9 cellular contexts compared by ENCODE assay signal in genomic region chr19:6457958-6458694, GRCh38. TPM values are rescaled to one million over a fixed set of nuclear protein-coding genes. Genes with fewer than 3 reads are reported as not detected.
DNase-seq lines count a peak whose midpoint lies in the region; ATAC-seq and TF ChIP-seq lines count a peak whose summit lies in the region.
"Had no signal": no experiment of that assay in that cellular context is flagged by ENCODE, and none has a peak within 500 bp of the region (broad histone marks: within the 10 kb centered on the region; RNA-seq: fewer than 3 reads in every experiment).

No MANE protein-coding gene starts in this region.

- peak; percentile 30 for DNase-seq in A172 (ENCODE audit: low spot score)
- peak; percentile 72 for DNase-seq in GM10266 (ENCODE audit: extremely low spot score)
- no peak for DNase-seq in activated B cell treated with CpG ODN at 0.5 μM for 24 hours
- peak; percentile 14 for DNase-seq in iris pigment epithelial cell (ENCODE audit: low read depth)
- no peak for DNase-seq in DMS153 treated with DMSO at 0.1 percent for 48 hours (lab: John Stamatoyannopoulos, UW; ENCODE audit: unreplicated experiment)
- no peak for DNase-seq in DMS114 treated with DMSO at 0.1 percent for 48 hours (lab: John Stamatoyannopoulos, UW; ENCODE audit: unreplicated experiment)
- no peak for DNase-seq in stimulated activated CD4-positive, alpha-beta T cell treated with anti-CD3 and anti-CD28 coated beads, Interleukin-12 subunit alpha, Interleukin-12 subunit beta, amount 100 ng/mL, for 4 hours
- DNase-seq: NCI-H774 had no signal

- intact Hi-C loops in activated B cell treated with CpG ODN at 0.5 μM for 24 hours (cut with micrococcal nuclease): no loop called here

- H3K4me1 Mint-ChIP-seq in activated B cell treated with CpG ODN at 0.5 μM for 24 hours: peaks cover 30% of the 10 kb centered on the region

- no peaks in the 10 kb centered on the region for H3K27me3 Mint-ChIP-seq in activated B cell treated with CpG ODN at 0.5 μM for 24 hours

- peaks cover 31% of the 10 kb centered on the region for H3K36me3 Mint-ChIP-seq in activated B cell treated with CpG ODN at 0.5 μM for 24 hours (ENCODE audit: low read depth)

- H3K4me3 Mint-ChIP-seq in activated B cell treated with CpG ODN at 0.5 μM for 24 hours: peak overlapping the region; percentile 83

- ATAC-seq in activated B cell treated with CpG ODN at 0.5 μM for 24 hours (ENCODE audit: low read depth) (no peak), GM18868 (IDR thresholded peaks at IDR 0.05; ENCODE audit: unreplicated experiment) (no peak)

- TF ChIP-seq CTCF in GM10266 (IDR thresholded peaks at IDR 0.05; ENCODE audit: control insufficient read depth, insufficient read depth, low read depth, missing control alignments) (no peak), activated B cell treated with CpG ODN at 0.5 μM for 24 hours (IDR thresholded peaks at IDR 0.05) (no peak)

- POLR2A ChIA-PET in activated B cell treated with CpG ODN at 0.5 μM for 24 hours (lab: Charles Lee): interaction anchor here (0.6 to 2.8 kb wide), 7 partner anchors 20 to 129 kb away, joined by 3 to 25 read pairs (median 5); partner anchors contain the start of genes DENND1C and KHSRP

- H3K27ac Mint-ChIP-seq in activated B cell treated with CpG ODN at 0.5 μM for 24 hours: peak overlapping the region; percentile 76

- H3K9me3 Mint-ChIP-seq in activated B cell treated with CpG ODN at 0.5 μM for 24 hours: peaks cover 2% of the 10 kb centered on the region

- CTCF ChIA-PET in activated B cell treated with CpG ODN at 0.5 μM for 24 hours (lab: Charles Lee): no interaction called here

RNA-seq across cellular contexts. Expression of gene SLC25A23, which starts 1.5 kb away (rescaled TPM):
- 65.8 and 105 TPM in 2 replicates for total RNA-seq in A172 (2014; rRNA removed; shearing (Covaris generic))
- 50.1 and 50.4 TPM in 2 replicates for total RNA-seq in activated B cell treated with CpG ODN at 0.5 μM for 24 hours

RNA-seq across cellular contexts. Expression of gene CRB3, which starts 5.9 kb away (rescaled TPM):
- not detected in 2 replicates for total RNA-seq in A172 (2014; rRNA removed; shearing (Covaris generic))
- 8.4 and 8.6 TPM in 2 replicates for total RNA-seq in activated B cell treated with CpG ODN at 0.5 μM for 24 hours

RNA-seq across cellular contexts. Expression of gene DENND1C, which starts 23.5 kb away (rescaled TPM):
- 0.17 TPM in 1 of 2 replicates, not detected in the other for total RNA-seq in A172 (2014; rRNA removed; shearing (Covaris generic))
- 90.0 and 95.1 TPM in 2 replicates for total RNA-seq in activated B cell treated with CpG ODN at 0.5 μM for 24 hours

RNA-seq across cellular contexts. Expression of gene SLC25A41, which starts 24.6 kb away (rescaled TPM):
- total RNA-seq in A172 (2014; rRNA removed; shearing (Covaris generic)): 1.7 TPM in 1 of 2 replicates, not detected in the other
- 0.40 and 0.69 TPM in 2 replicates for total RNA-seq in activated B cell treated with CpG ODN at 0.5 μM for 24 hours

RNA-seq across cellular contexts. Expression of gene KHSRP, which starts 33.5 kb away (rescaled TPM):
- total RNA-seq in A172 (2014; rRNA removed; shearing (Covaris generic)): 100.0 and 131 TPM in 2 replicates
- 251 and 281 TPM in 2 replicates for total RNA-seq in activated B cell treated with CpG ODN at 0.5 μM for 24 hours

Comparison
In these comparisons a context has a peak if more than half of its experiments do, and no peak if none do; other contexts are left out.
1. DNase-seq: peak in A172 (single experiment), GM10266 (single experiment) and iris pigment epithelial cell (single experiment); none in activated B cell treated with CpG ODN at 0.5 μM for 24 hours (single experiment), DMS153 treated with DMSO at 0.1 percent for 48 hours (single experiment), DMS114 treated with DMSO at 0.1 percent for 48 hours (single experiment) and stimulated activated CD4-positive, alpha-beta T cell treated with anti-CD3 and anti-CD28 coated beads, Interleukin-12 subunit alpha, Interleukin-12 subunit beta, amount 100 ng/mL, for 4 hours (single experiment).
2. RNA of gene DENND1C, which starts 23.5 kb away (total RNA-seq): 90.0 to 95.1 TPM in activated B cell treated with CpG ODN at 0.5 μM for 24 hours; 0.17 TPM in A172; every median in the first group is over 10 times any median in the second.